20 cellular contexts compared by ENCODE assay signal in genomic region chr11:66184728-66185127, GRCh38.
"Had no signal": no experiment of that assay in that cellular context is flagged by ENCODE, and none has a peak within 500 bp of the region (broad histone marks: within the 10 kb centered on the region; RNA-seq: fewer than 3 reads in every experiment).

No MANE protein-coding gene starts in this region.

- H3K9me3 ChIP-seq: gastroesophageal sphincter, left ventricle myocardium inferior, right atrium auricular region, tibial artery had no signal

- H3K27ac ChIP-seq: gastroesophageal sphincter, heart right ventricle, left ventricle myocardium inferior, right atrium auricular region, tibial artery, WERI-Rb-1 had no signal

- H3K36me3 ChIP-seq: gastroesophageal sphincter, left ventricle myocardium inferior, right atrium auricular region, WERI-Rb-1 had no signal

- H3K27me3 Mint-ChIP-seq: activated naive CD8-positive, alpha-beta T cell treated with anti-CD3 and anti-CD28 coated beads, Interleukin-2, amount 50 U/mL, for 24 hours; brain; progenitor cell of endocrine pancreas had no signal

- DNase-seq: activated CD4-positive, alpha-beta T cell treated with anti-CD3 and anti-CD28 coated beads, Interleukin-2, amount 50 U/mL, for 4 hours; activated naive CD8-positive, alpha-beta T cell treated with anti-CD3 and anti-CD28 coated beads, Interleukin-2, amount 50 U/mL, for 24 hours; activated T-cell treated with anti-CD3 and anti-CD28 coated beads for 4 hours; anterior cingulate cortex; caudate nucleus; heart right ventricle; left ventricle myocardium inferior; stimulated activated CD4-positive, alpha-beta T cell treated with anti-CD3 and anti-CD28 coated beads, Interleukin-12 subunit alpha, Interleukin-12 subunit beta, amount 100 ng/mL, for 4 hours; stimulated activated CD4-positive, alpha-beta T cell treated with anti-CD3 and anti-CD28 coated beads, Interleukin-1b, Interleukin-23, amount 100 ng/mL, for 48 hours; stimulated activated naive CD8-positive, alpha-beta T cell treated with anti-CD3 and anti-CD28 coated beads, Interleukin-15, Interleukin-2, amounts not matched to agents 100 U/mL and 50 U/mL, for 24 hours; substantia nigra; T-helper 2 cell; tibial artery had no signal

- H3K27me3 ChIP-seq: gastroesophageal sphincter, heart right ventricle, right atrium auricular region, tibial artery had no signal

- H3K4me1 ChIP-seq: gastroesophageal sphincter, right atrium auricular region, tibial artery had no signal

- ATAC-seq: activated naive CD8-positive, alpha-beta T cell treated with anti-CD3 and anti-CD28 coated beads, Interleukin-2, amount 50 U/mL, for 24 hours; esophagus mucosa; gastroesophageal sphincter; stimulated activated naive CD8-positive, alpha-beta T cell treated with anti-CD3 and anti-CD28 coated beads, Interleukin-15, Interleukin-2, amounts not matched to agents 100 U/mL and 50 U/mL, for 24 hours had no signal

- H3K27ac Mint-ChIP-seq: activated naive CD8-positive, alpha-beta T cell treated with anti-CD3 and anti-CD28 coated beads, Interleukin-2, amount 50 U/mL, for 24 hours; activated T-helper 1 cell treated with anti-CD3 and anti-CD28 coated beads, Interleukin-12 subunit alpha, Interleukin-12 subunit beta, Interleukin-2, Interleukin-4 antibody, amounts not matched to agents 30 ng/mL and 10 ng/mL and 1 ng/mL, durations not matched to agents 14 hours and 24 hours and 36 hours had no signal

- H3K4me3 ChIP-seq: gastroesophageal sphincter, heart right ventricle, left ventricle myocardium inferior, right atrium auricular region, tibial artery had no signal

- H3K9me3 Mint-ChIP-seq: activated naive CD8-positive, alpha-beta T cell treated with anti-CD3 and anti-CD28 coated beads, Interleukin-2, amount 50 U/mL, for 24 hours; activated T-helper 1 cell treated with anti-CD3 and anti-CD28 coated beads, Interleukin-12 subunit alpha, Interleukin-12 subunit beta, Interleukin-2, Interleukin-4 antibody, amounts not matched to agents 30 ng/mL and 10 ng/mL and 1 ng/mL, durations not matched to agents 14 hours and 24 hours and 36 hours had no signal

- H3K4me3 Mint-ChIP-seq: activated naive CD8-positive, alpha-beta T cell treated with anti-CD3 and anti-CD28 coated beads, Interleukin-2, amount 50 U/mL, for 24 hours; activated T-helper 1 cell treated with anti-CD3 and anti-CD28 coated beads, Interleukin-12 subunit alpha, Interleukin-12 subunit beta, Interleukin-2, Interleukin-4 antibody, amounts not matched to agents 30 ng/mL and 10 ng/mL and 1 ng/mL, durations not matched to agents 14 hours and 24 hours and 36 hours; brain had no signal
